ENCODE assay signal across 8 cellular contexts in genomic region chr16:85844169-85844481, GRCh38.
"Had no signal": no experiment of that assay in that cellular context is flagged by ENCODE, and none has a peak within 500 bp of the region (broad histone marks: within the 10 kb centered on the region; RNA-seq: fewer than 3 reads in every experiment).

No MANE protein-coding gene starts in this region.

- H3K4me3 ChIP-seq: GM12878 had no signal

- DNase-seq: GDM1, GF-D8 had no signal

- ATAC-seq: GM12878 had no signal

- FAIRE-seq: G401.6, GM12878, GM12891, GM12892, GM18507, GM19239 had no signal
